ENCODE assay signal across 28 cellular contexts in the genomic region with DNA sequence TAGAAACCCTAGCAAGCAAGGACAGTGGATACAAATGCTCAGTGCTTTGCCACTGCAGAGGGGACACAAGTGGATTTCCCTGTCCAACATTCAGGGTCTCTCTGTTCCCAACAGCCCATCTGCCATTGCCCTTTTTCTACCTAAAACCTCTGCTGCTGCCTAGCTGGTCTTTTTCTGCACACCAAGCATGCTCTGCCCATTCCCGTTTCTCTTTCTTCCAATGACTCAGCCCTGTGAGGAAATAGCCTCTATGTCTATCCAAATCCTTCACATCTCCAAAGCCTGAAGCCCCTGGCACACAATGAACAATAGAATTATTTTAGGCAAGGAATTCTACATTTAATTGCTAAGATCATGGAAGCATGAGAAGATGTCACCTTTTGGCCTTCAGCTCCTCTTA. TPM values are rescaled to one million over a fixed set of nuclear protein-coding genes. Genes with fewer than 3 reads are reported as not detected.
A peak's percentile ranks its signal among the peaks of the same experiment; 100 is the strongest.
DNase-seq lines count a peak whose midpoint lies in the region; ATAC-seq and TF ChIP-seq lines count a peak whose summit lies in the region.
"Had no signal": no experiment of that assay in that cellular context is flagged by ENCODE, and none has a peak within 500 bp of the region (broad histone marks: within the 10 kb centered on the region; RNA-seq: fewer than 3 reads in every experiment).

No MANE protein-coding gene starts in this region.

- POLR2A ChIA-PET in OCI-LY7 (lab: Charles Lee) = no interaction called here

- H3K9me2 ChIP-seq in GM23248 (ENCODE audit: insufficient read depth) (no peaks in the 10 kb centered on the region), OCI-LY7 (ENCODE audit: insufficient read depth, low read length) (no peaks in the 10 kb centered on the region)

- H3K36me3 ChIP-seq in GM23248 (ENCODE audit: low read depth) (no peaks in the 10 kb centered on the region), adipocyte (ENCODE audit: control insufficient read depth, insufficient read depth, low read length, severe bottlenecking) (no peaks in the 10 kb centered on the region), esophagus muscularis mucosa (no peaks in the 10 kb centered on the region), OCI-LY7 (ENCODE audit: insufficient read depth, low read length) (no peaks in the 10 kb centered on the region)
- H3K36me3 ChIP-seq: heart left ventricle, ovary, right atrium auricular region had no signal

- in situ Hi-C loops in GM23248 (cut with MboI) = no loop called here

- H3K9me3 ChIP-seq in GM23248 (ENCODE audit: low read depth) (no peaks in the 10 kb centered on the region), adipocyte (ENCODE audit: control insufficient read depth, low read length) (no peaks in the 10 kb centered on the region), esophagus muscularis mucosa (no peaks in the 10 kb centered on the region), OCI-LY7 (ENCODE audit: low read length) (no peaks in the 10 kb centered on the region)
- H3K9me3 ChIP-seq: heart left ventricle, ovary, right atrium auricular region had no signal

- TF ChIP-seq EP300 in esophagus muscularis mucosa (IDR thresholded peaks at IDR 0.05) = no peak

- H3K79me2 ChIP-seq in GM23248 (ENCODE audit: insufficient read depth) = no peaks in the 10 kb centered on the region
- H3K79me2 ChIP-seq in OCI-LY7 (ENCODE audit: insufficient read depth, low read depth, low read length) = no peaks in the 10 kb centered on the region

- H3K4me3 ChIP-seq in GM23248 (no peak overlapping the region), adipocyte (ENCODE audit: low read length) (no peak overlapping the region), fibroblast of pulmonary artery (replicated peaks; ENCODE audit: low read depth, low read length) (no peak overlapping the region), esophagus muscularis mucosa (no peak overlapping the region), OCI-LY7 (ENCODE audit: low read depth, low read length, poor library complexity, severe bottlenecking) (no peak overlapping the region)
- H3K4me3 ChIP-seq: GM12878, heart left ventricle, ovary, right atrium auricular region, SK-N-MC had no signal

- H4K20me1 ChIP-seq in GM23248 (ENCODE audit: insufficient read depth) (no peaks in the 10 kb centered on the region), OCI-LY7 (ENCODE audit: insufficient read depth, low read length) (no peaks in the 10 kb centered on the region)

- TF ChIP-seq POLR2A in esophagus muscularis mucosa (IDR thresholded peaks at IDR 0.05; ENCODE audit: low read depth) = no peak

- no peak overlapping the region for H2AFZ ChIP-seq in GM23248
- H2AFZ ChIP-seq in OCI-LY7 (ENCODE audit: low read length) = no peak overlapping the region

- intact Hi-C loops in esophagus muscularis mucosa (cut with DNase I) (no loop called here), OCI-LY7 (cut with micrococcal nuclease; ENCODE audit: unreplicated experiment) (no loop called here)

- H3K4me1 ChIP-seq in GM23248 (ENCODE audit: insufficient read depth) (no peaks in the 10 kb centered on the region), adipocyte (ENCODE audit: control insufficient read depth, insufficient read depth, low read length) (no peaks in the 10 kb centered on the region), esophagus muscularis mucosa (peaks cover 0 to 13% (median 0%) of the 10 kb centered on the region in 4 donors), OCI-LY7 (ENCODE audit: insufficient read depth, low read length, poor library complexity, severe bottlenecking) (no peaks in the 10 kb centered on the region)
- H3K4me1 ChIP-seq: foreskin keratinocyte, heart left ventricle, right atrium auricular region had no signal

- H3F3A ChIP-seq in GM23248 (ENCODE audit: insufficient read depth) = no peaks in the 10 kb centered on the region

- H3K9ac ChIP-seq in GM23248 (no peak overlapping the region), adipocyte (ENCODE audit: low read length) (no peak overlapping the region)

- no peak for ATAC-seq in GM19023 (IDR thresholded peaks at IDR 0.05; ENCODE audit: unreplicated experiment)
- ATAC-seq: activated CD8-positive, alpha-beta T cell treated with anti-CD3 and anti-CD28 coated beads, Interleukin-2, amount 10 ng/mL, durations not matched to agents 7 days and 5 days; foreskin keratinocyte; GM12878; left cardiac atrium had no signal

- H3K27me3 ChIP-seq in GM23248 (replicated peaks; ENCODE audit: insufficient read depth) (no peaks in the 10 kb centered on the region), adipocyte (replicated peaks; ENCODE audit: control insufficient read depth, insufficient read depth, low read length) (no peaks in the 10 kb centered on the region), esophagus muscularis mucosa (no peaks in the 10 kb centered on the region)
- H3K27me3 ChIP-seq: foreskin keratinocyte, ovary, right atrium auricular region had no signal

- no peak overlapping the region for H3K4me2 ChIP-seq in GM23248 (ENCODE audit: unreplicated experiment)
- no peak overlapping the region for H3K4me2 ChIP-seq in OCI-LY7 (ENCODE audit: low read length)

- WGBS in GM23248 (ENCODE audit: low coverage in 1 of 2, low lambda C conversion rate in 2 of 2, missing lambda C conversion rate in 2 of 2), 2 experiments = 8 to 17% methylated on average over 1 of the region's 1 CpG
- 76% methylated on average over 1 of the region's 1 CpG for WGBS in esophagus muscularis mucosa

- TF ChIP-seq CTCF in fibroblast of pulmonary artery (IDR thresholded peaks at IDR 0.05; ENCODE audit: low read length, missing control alignments) = no peak
- TF ChIP-seq CTCF in esophagus muscularis mucosa (IDR thresholded peaks at IDR 0.05) = no peak
- TF ChIP-seq CTCF in OCI-LY7 (conservative IDR thresholded peaks at IDR 0.05; ENCODE audit: low read length) = no peak

- DNase-seq in AG08396 (ENCODE audit: low spot score) (peak; percentile 21), GM23248 (peak; percentile 43), adipocyte (ENCODE audit: low read depth) (peak; percentile 50), fibroblast of pulmonary artery (ENCODE audit: low read depth) (peak; percentile 59), esophagus muscularis mucosa (ENCODE audit: extremely low spot score) (no peak), putamen (ENCODE audit: low spot score) (no peak), OCI-LY7 (ENCODE audit: low spot score) (no peak)
- DNase-seq: activated CD8-positive, alpha-beta T cell treated with anti-CD3 and anti-CD28 coated beads, Interleukin-2, amount 10 ng/mL, durations not matched to agents 7 days and 5 days; activated naive CD8-positive, alpha-beta T cell treated with anti-CD3 and anti-CD28 coated beads for 36 hours; DND-41; foreskin keratinocyte; heart left ventricle; left cardiac atrium; NCI-H1092; NCI-H1930; NCI-H2227 treated with DMSO at 0.1 percent for 48 hours; nephron progenitor cell; ovary; RPMI8226; stimulated activated CD4-positive, alpha-beta T cell treated with anti-CD3 and anti-CD28 coated beads, Interleukin-2, amount 100 ng/mL, for 48 hours had no signal

- CTCF ChIA-PET in OCI-LY7 (lab: Charles Lee; ENCODE audit: unreplicated experiment) = no interaction called here

- no TSS peak for BruUV-seq in OCI-LY7 (replicated peaks; lab: Mats Ljungman, UMichigan)

- H3K27ac ChIP-seq in GM23248 (no peak overlapping the region), esophagus muscularis mucosa (replicated peaks in 1 of 4) (no peak overlapping the region), OCI-LY7 (ENCODE audit: low read depth, low read length, poor library complexity, severe bottlenecking) (no peak overlapping the region)
- H3K27ac ChIP-seq: C4-2B, foreskin keratinocyte, heart left ventricle, ovary, right atrium auricular region, SK-N-MC had no signal

RNA-seq across cellular contexts. Expression of gene AMELX, which starts 5.7 kb away (rescaled TPM):
- not detected in 2 replicates for total RNA-seq in GM23248 (2014; rRNA removed; shearing (Covaris generic))
- not detected in 2 replicates for polyA plus RNA-seq in GM23248 (2016; fragmentation: Nextera tagmentation; extraction: Ambion mirVana)
- not detected for total RNA-seq in esophagus muscularis mucosa
- total RNA-seq in OCI-LY7 (2014; rRNA removed; shearing (Covaris generic)) = not detected in 2 replicates
- not detected in 2 replicates for total RNA-seq in OCI-LY7 (2022)
- total RNA-seq: activated CD8-positive, alpha-beta T cell treated with anti-CD3 and anti-CD28 coated beads, Interleukin-2, amount 10 ng/mL, durations not matched to agents 7 days and 5 days; activated naive CD8-positive, alpha-beta T cell treated with anti-CD3 and anti-CD28 coated beads for 36 hours; dermis microvascular lymphatic vessel endothelial cell; foreskin keratinocyte; GM12878; heart left ventricle; left cardiac atrium; lung microvascular endothelial cell; ovary; right atrium auricular region; T-helper 1 cell treated with Interleukin-12 subunit alpha and Interleukin-12 subunit beta and Interleukin-4 antibody, amounts not matched to agents 30 ng/mL and 1 ng/mL, for 36 hours had no signal
- polyA plus RNA-seq: foreskin keratinocyte, GM12878, heart left ventricle, ovary had no signal

Comparison
In these comparisons a context has a peak if more than half of its experiments do, and no peak if none do; other contexts are left out.
1. DNase-seq: peak in AG08396 (single experiment), GM23248 (single experiment), adipocyte (single experiment) and fibroblast of pulmonary artery (single experiment); none in esophagus muscularis mucosa (single experiment), putamen (single experiment) and OCI-LY7 (single experiment).